23 cellular contexts compared by ENCODE assay signal in the genomic region with DNA sequence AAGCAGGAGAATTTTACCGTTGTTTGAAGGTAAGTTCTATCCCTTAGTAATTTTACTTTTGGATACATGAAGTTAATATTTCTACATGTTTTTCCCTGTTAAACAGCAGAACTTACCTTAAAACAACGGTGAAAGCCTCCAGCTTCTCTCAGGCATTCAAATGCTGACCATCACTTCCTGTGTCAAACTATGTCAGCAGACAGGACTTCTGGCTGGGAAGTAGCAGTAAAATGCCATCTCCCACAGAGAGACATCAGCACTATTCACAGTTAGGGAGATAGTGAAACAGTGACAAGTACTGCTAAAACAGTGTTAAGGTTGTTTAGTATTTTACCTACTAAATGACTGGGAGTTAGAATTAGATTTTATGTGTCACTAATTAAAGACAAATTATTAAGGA. TPM values are rescaled to one million over a fixed set of nuclear protein-coding genes. Genes with fewer than 3 reads are reported as not detected.
DNase-seq lines count a peak whose midpoint lies in the region; ATAC-seq and TF ChIP-seq lines count a peak whose summit lies in the region.
"Had no signal": no experiment of that assay in that cellular context is flagged by ENCODE, and none has a peak within 500 bp of the region (broad histone marks: within the 10 kb centered on the region; RNA-seq: fewer than 3 reads in every experiment).

No MANE protein-coding gene starts in this region.

- H3K36me3 Mint-ChIP-seq in GM23338 (ENCODE audit: low read depth) = peaks cover 16% of the 10 kb centered on the region
- H3K36me3 Mint-ChIP-seq in endothelial cell (ENCODE audit: low read depth, unreplicated experiment) = no peaks in the 10 kb centered on the region
- H3K36me3 Mint-ChIP-seq in naive thymus-derived CD4-positive, alpha-beta T cell = peaks cover 4 to 46% (median 23%) of the 10 kb centered on the region in 5 donors

- no peak for TF ChIP-seq POLR2A in gastroesophageal sphincter (IDR thresholded peaks at IDR 0.05)

- H3K4me3 Mint-ChIP-seq in GM23338 (no peak overlapping the region), endothelial cell (ENCODE audit: unreplicated experiment) (no peak overlapping the region)
- H3K4me3 Mint-ChIP-seq in naive thymus-derived CD4-positive, alpha-beta T cell = no peak overlapping the region
- H3K4me3 Mint-ChIP-seq: activated CD4-positive, alpha-beta memory T cell treated with anti-CD3 and anti-CD28 coated beads for 36 hours; activated T-cell treated with anti-CD3 and anti-CD28 coated beads, Interleukin-2, amount 50 U/mL, for 4 hours; nephron progenitor cell; stimulated activated memory B cell treated with anti-CD40 and anti-IgM and Interleukin-4, amounts not matched to agents 10 μg/mL and 1 μg/mL and 100 μg/mL, for 72 hours; T-helper 1 cell treated with Interleukin-12 subunit alpha and Interleukin-12 subunit beta and Interleukin-4 antibody, amounts not matched to agents 30 μg/mL and 1 μg/mL, for 36 hours had no signal

- H3K4me1 ChIP-seq in GM23338 (ENCODE audit: insufficient read depth) (no peaks in the 10 kb centered on the region), gastroesophageal sphincter (no peaks in the 10 kb centered on the region)
- no peaks in the 10 kb centered on the region for H3K4me1 ChIP-seq in naive thymus-derived CD4-positive, alpha-beta T cell (ENCODE audit: control insufficient read depth in 2 of 2, insufficient read depth in 2 of 2, low read length in 2 of 2)
- H3K4me1 ChIP-seq: testis, vagina had no signal

- in situ Hi-C loops in SK-MEL-5 (cut with HindIII; ENCODE audit: low pct_unique_long_range_greater_than_20kb, low sequenced_read_pairs) = no loop called here

- H3K4me2 ChIP-seq in GM23338 = no peak overlapping the region

- CTCF ChIA-PET in naive thymus-derived CD4-positive, alpha-beta T cell (lab: Charles Lee) = no interaction called here

- H3K9me3 Mint-ChIP-seq in GM23338 (no peaks in the 10 kb centered on the region), endothelial cell (ENCODE audit: unreplicated experiment) (no peaks in the 10 kb centered on the region)
- no peaks in the 10 kb centered on the region for H3K9me3 Mint-ChIP-seq in naive thymus-derived CD4-positive, alpha-beta T cell
- H3K9me3 Mint-ChIP-seq: activated CD4-positive, alpha-beta memory T cell treated with anti-CD3 and anti-CD28 coated beads for 36 hours; activated T-cell treated with anti-CD3 and anti-CD28 coated beads, Interleukin-2, amount 50 U/mL, for 4 hours; nephron progenitor cell; stimulated activated memory B cell treated with anti-CD40 and anti-IgM and Interleukin-4, amounts not matched to agents 10 μg/mL and 1 μg/mL and 100 μg/mL, for 72 hours; T-helper 1 cell treated with Interleukin-12 subunit alpha and Interleukin-12 subunit beta and Interleukin-4 antibody, amounts not matched to agents 30 μg/mL and 1 μg/mL, for 36 hours had no signal

- H3K36me3 ChIP-seq in GM23338 (ENCODE audit: insufficient read depth) = no peaks in the 10 kb centered on the region
- H3K36me3 ChIP-seq in naive thymus-derived CD4-positive, alpha-beta T cell (ENCODE audit: control insufficient read depth in 2 of 3, insufficient read depth in 3 of 3, low read length in 3 of 3) = peaks cover 0 to 24% (median 0%) of the 10 kb centered on the region in 3 experiments
- peaks cover 0 to 42% of the 10 kb centered on the region in 2 donors for H3K36me3 ChIP-seq in gastroesophageal sphincter

- H3K27me3 Mint-ChIP-seq in GM23338 (ENCODE audit: insufficient read depth, low read depth, poor library complexity) = peaks cover 3% of the 10 kb centered on the region
- H3K27me3 Mint-ChIP-seq in endothelial cell (ENCODE audit: unreplicated experiment) = no peaks in the 10 kb centered on the region
- H3K27me3 Mint-ChIP-seq in naive thymus-derived CD4-positive, alpha-beta T cell = no peaks in the 10 kb centered on the region
- H3K27me3 Mint-ChIP-seq: activated CD4-positive, alpha-beta memory T cell treated with anti-CD3 and anti-CD28 coated beads for 36 hours; stimulated activated memory B cell treated with anti-CD40 and anti-IgM and Interleukin-4, amounts not matched to agents 10 μg/mL and 1 μg/mL and 100 μg/mL, for 72 hours had no signal

- WGBS in gastroesophageal sphincter (ENCODE audit: low coverage in 1 of 2), 2 donors = 66 to 100% methylated on average over 1 to 2 of the region's 2 CpGs

- TF ChIP-seq CTCF in GM23338 (conservative IDR thresholded peaks at IDR 0.05; ENCODE audit: low read depth in 2 of 2) = no peak
- TF ChIP-seq CTCF in endothelial cell (IDR thresholded peaks at IDR 0.05; ENCODE audit: unreplicated experiment) = no peak
- TF ChIP-seq CTCF in gastroesophageal sphincter (IDR thresholded peaks at IDR 0.05) = no peak

- no peaks in the 10 kb centered on the region for H3K9me3 ChIP-seq in naive thymus-derived CD4-positive, alpha-beta T cell (ENCODE audit: control insufficient read depth in 2 of 3, low read length in 3 of 3)
- H3K9me3 ChIP-seq in gastroesophageal sphincter = no peaks in the 10 kb centered on the region
- H3K9me3 ChIP-seq: MG63, testis, vagina had no signal

- H3K4me1 Mint-ChIP-seq in GM23338 = peaks cover 9% of the 10 kb centered on the region; the same call in 2 of the 3 replicates
- H3K4me1 Mint-ChIP-seq in endothelial cell (ENCODE audit: unreplicated experiment) = peaks cover 2% of the 10 kb centered on the region
- H3K4me1 Mint-ChIP-seq in naive thymus-derived CD4-positive, alpha-beta T cell = peaks cover 0 to 2% (median 0%) of the 10 kb centered on the region in 7 donors
- H3K4me1 Mint-ChIP-seq: nephron progenitor cell; stimulated activated memory B cell treated with anti-CD40 and anti-IgM and Interleukin-4, amounts not matched to agents 10 μg/mL and 1 μg/mL and 100 μg/mL, for 72 hours had no signal

- no peaks in the 10 kb centered on the region for H3K9me2 ChIP-seq in GM23338 (ENCODE audit: insufficient read depth)

- H3K27me3 ChIP-seq in GM23338 (ENCODE audit: insufficient read depth) (no peaks in the 10 kb centered on the region), gastroesophageal sphincter (no peaks in the 10 kb centered on the region)
- H3K27me3 ChIP-seq in naive thymus-derived CD4-positive, alpha-beta T cell (ENCODE audit: control insufficient read depth in 2 of 2, insufficient read depth in 2 of 2, low read length in 2 of 2) = no peaks in the 10 kb centered on the region
- H3K27me3 ChIP-seq: MG63, testis, vagina had no signal

- no peak overlapping the region for H3K4me3 ChIP-seq in GM23338
- H3K4me3 ChIP-seq in naive thymus-derived CD4-positive, alpha-beta T cell (ENCODE audit: low read length) = no peak overlapping the region
- H3K4me3 ChIP-seq in gastroesophageal sphincter = no peak overlapping the region
- H3K4me3 ChIP-seq: MG63, testis, vagina had no signal

- no peaks in the 10 kb centered on the region for H3F3A ChIP-seq in GM23338 (replicated peaks; ENCODE audit: low read depth)

- TF ChIP-seq EP300 in gastroesophageal sphincter (IDR thresholded peaks at IDR 0.05) = no peak

- no peak overlapping the region; the same call in 1 of the 2 replicates for H3K27ac ChIP-seq in GM23338 (ENCODE audit: low read depth)
- no peak overlapping the region for H3K27ac ChIP-seq in naive thymus-derived CD4-positive, alpha-beta T cell (ENCODE audit: low read depth, low read length)
- H3K27ac ChIP-seq in gastroesophageal sphincter = no peak overlapping the region
- H3K27ac ChIP-seq: testis, vagina had no signal

- H3K79me2 ChIP-seq in GM23338 (replicated peaks; ENCODE audit: insufficient read depth) = no peaks in the 10 kb centered on the region

- POLR2A ChIA-PET in naive thymus-derived CD4-positive, alpha-beta T cell (lab: Charles Lee) = no interaction called here

- ATAC-seq in GM23338 (peak; percentile 65), HG03025 (IDR thresholded peaks at IDR 0.05; ENCODE audit: low FRiP score, unreplicated experiment) (no peak), Right ventricle myocardium superior (ENCODE audit: poor library complexity) (no peak), gastroesophageal sphincter (no peak)
- no peak for ATAC-seq in naive thymus-derived CD4-positive, alpha-beta T cell
- ATAC-seq: activated T-cell treated with anti-CD3 and anti-CD28 coated beads, Interleukin-2, amount 50 U/mL, for 4 hours; stimulated activated memory B cell treated with anti-CD40 and anti-IgM and Interleukin-4, amounts not matched to agents 10 μg/mL and 1 μg/mL and 100 μg/mL, for 72 hours had no signal

- no peak overlapping the region for H2AFZ ChIP-seq in GM23338

- H3K27ac Mint-ChIP-seq in GM23338 (peak overlapping the region; percentile 54), endothelial cell (ENCODE audit: unreplicated experiment) (peak overlapping the region; percentile 57)
- H3K27ac Mint-ChIP-seq in naive thymus-derived CD4-positive, alpha-beta T cell = peak overlapping the region in 1 of 9 donors; percentile 21
- H3K27ac Mint-ChIP-seq: activated CD4-positive, alpha-beta memory T cell treated with anti-CD3 and anti-CD28 coated beads for 36 hours; nephron progenitor cell; stimulated activated memory B cell treated with anti-CD40 and anti-IgM and Interleukin-4, amounts not matched to agents 10 μg/mL and 1 μg/mL and 100 μg/mL, for 72 hours; T-helper 1 cell treated with Interleukin-12 subunit alpha and Interleukin-12 subunit beta and Interleukin-4 antibody, amounts not matched to agents 30 μg/mL and 1 μg/mL, for 36 hours had no signal

- no peaks in the 10 kb centered on the region for H4K20me1 ChIP-seq in GM23338 (replicated peaks; ENCODE audit: insufficient read depth)

- intact Hi-C loops in naive thymus-derived CD4-positive, alpha-beta T cell (cut with micrococcal nuclease) = no loop called here
- intact Hi-C loops in Right ventricle myocardium superior (cut with DNase I) = no loop called here

- DNase-seq in GM23338 (ENCODE audit: low spot score) (peak; percentile 39), SK-MEL-5 (ENCODE audit: low read depth, low spot score) (peak; percentile 47), endothelial cell (ENCODE audit: low spot score) (no peak), lung microvascular endothelial cell (ENCODE audit: low read depth in 2 of 2) (peak; percentile 42 to 73), Right ventricle myocardium superior (no peak)
- DNase-seq in naive thymus-derived CD4-positive, alpha-beta T cell = no peak
- DNase-seq: activated CD4-positive, alpha-beta memory T cell treated with anti-CD3 and anti-CD28 coated beads for 36 hours; activated naive CD4-positive, alpha-beta T cell treated with Interleukin-2 at 50 U/mL for 16 hours; activated T-cell treated with anti-CD3 and anti-CD28 coated beads, Interleukin-2, amount 50 U/mL, for 4 hours; anterior cingulate cortex; C1 segment of cervical spinal cord; MG63; NCI-H1694 treated with DMSO at 0.1 percent for 48 hours; NCI-H748 treated with DMSO at 0.1 percent for 48 hours; nephron progenitor cell; posterior cingulate gyrus; SHP77 treated with DMSO at 0.1 percent for 48 hours; testis had no signal

RNA-seq across cellular contexts. Expression of gene GOLGA1, which starts 34.2 kb away (rescaled TPM):
- 6.1 and 14.7 TPM in 2 replicates for total RNA-seq in GM23338 (2014; rRNA removed; shearing (Covaris generic))
- 8.0 and 8.8 TPM in 2 replicates for polyA plus RNA-seq in GM23338 (2016; fragmentation: Nextera tagmentation; extraction: Ambion mirVana)
- 25.1 and 25.9 TPM in 2 replicates for total RNA-seq in SK-MEL-5 (2014; rRNA removed; shearing (Covaris generic))
- 23.7 and 28.2 TPM in 2 replicates for polyA plus RNA-seq in SK-MEL-5 (2015; cell fraction: cytosol; rRNA removed)
- 59.7 and 70.2 TPM in 2 replicates for polyA plus RNA-seq in SK-MEL-5 (2015; cell fraction: nucleus; rRNA removed)
- 14.8 TPM for total RNA-seq in endothelial cell (ENCODE audit: unreplicated experiment)
- 5.9 and 6.9 TPM in 2 replicates for total RNA-seq in lung microvascular endothelial cell
- total RNA-seq in naive thymus-derived CD4-positive, alpha-beta T cell = 10 to 100 TPM; 19.6 to 37.8 (median 30.5) TPM
- polyA plus RNA-seq in naive thymus-derived CD4-positive, alpha-beta T cell = 1 to 10 TPM; 4.0 to 4.7 TPM
- total RNA-seq in Right ventricle myocardium superior = 16.1 TPM
- 10 to 100 TPM; 21.3 to 42.5 (median 31.9) TPM for total RNA-seq in gastroesophageal sphincter

Comparison
In these comparisons a context has a peak if more than half of its experiments do, and no peak if none do; other contexts are left out.
1. DNase-seq: peak in GM23338 (single experiment), SK-MEL-5 (single experiment) and lung microvascular endothelial cell (2 of 2); none in endothelial cell (single experiment), naive thymus-derived CD4-positive, alpha-beta T cell (0 of 9) and Right ventricle myocardium superior (single experiment).